Comparison of ENCODE assay signal across 19 cellular contexts in genomic region chr4:94032754-94033153, GRCh38.
A peak's percentile ranks its signal among the peaks of the same experiment; 100 is the strongest.
DNase-seq lines count a peak whose midpoint lies in the region; ATAC-seq, FAIRE-seq and TF ChIP-seq lines count a peak whose summit lies in the region.
"Had no signal": no experiment of that assay in that cellular context is flagged by ENCODE, and none has a peak within 500 bp of the region (broad histone marks: within the 10 kb centered on the region; RNA-seq: fewer than 3 reads in every experiment).

No MANE protein-coding gene starts in this region.

- H4K20me1 ChIP-seq in neural progenitor cell (ENCODE audit: low read depth), result no peaks in the 10 kb centered on the region

- H3K4me2 ChIP-seq in neural progenitor cell, result no peak overlapping the region
- H3K4me2 ChIP-seq: hepatocyte had no signal

- no peaks in the 10 kb centered on the region for H3K27me3 ChIP-seq in neural progenitor cell
- H3K27me3 ChIP-seq: adrenal gland, hepatocyte had no signal

- TF ChIP-seq POLR2A in GM12891 (IDR thresholded peaks at IDR 0.05; ENCODE audit: low read depth, low read length) (no peak), GM12892 (IDR thresholded peaks at IDR 0.05; ENCODE audit: low read depth, low read length) (no peak)

- H3F3A ChIP-seq in neural progenitor cell (ENCODE audit: low read depth), result no peaks in the 10 kb centered on the region

- H3K4me1 ChIP-seq in neural progenitor cell, result no peaks in the 10 kb centered on the region
- H3K4me1 ChIP-seq: adrenal gland, Caco-2, parathyroid adenoma had no signal

- H3K9me3 Mint-ChIP-seq in neural progenitor cell (peaks cover 4% of the 10 kb centered on the region), HFFc6 (peaks cover 9% of the 10 kb centered on the region)

- H3K4me3 Mint-ChIP-seq in neural progenitor cell (no peak overlapping the region), HFFc6 (no peak overlapping the region)
- H3K4me3 Mint-ChIP-seq: activated CD8-positive, alpha-beta memory T cell treated with anti-CD3 and anti-CD28 coated beads, Interleukin-2, amount 10 ng/mL, durations not matched to agents 7 days and 5 days had no signal

- peaks cover 23% of the 10 kb centered on the region for H3K4me1 Mint-ChIP-seq in neural progenitor cell
- H3K4me1 Mint-ChIP-seq in HFFc6 (ENCODE audit: low read depth), result no peaks in the 10 kb centered on the region
- H3K4me1 Mint-ChIP-seq: activated CD8-positive, alpha-beta memory T cell treated with anti-CD3 and anti-CD28 coated beads, Interleukin-2, amount 10 ng/mL, durations not matched to agents 7 days and 5 days had no signal

- peak overlapping the region; percentile 17 for H3K27ac Mint-ChIP-seq in neural progenitor cell
- no peak overlapping the region for H3K27ac Mint-ChIP-seq in HFFc6
- H3K27ac Mint-ChIP-seq: activated CD8-positive, alpha-beta memory T cell treated with anti-CD3 and anti-CD28 coated beads, Interleukin-2, amount 10 ng/mL, durations not matched to agents 7 days and 5 days had no signal

- no peak overlapping the region for H3K27ac ChIP-seq in neural progenitor cell
- H3K27ac ChIP-seq: adrenal gland, hepatocyte, parathyroid adenoma, skin epidermis had no signal

- no peaks in the 10 kb centered on the region for H3K79me2 ChIP-seq in neural progenitor cell (ENCODE audit: low read depth)
- H3K79me2 ChIP-seq: hepatocyte, parathyroid adenoma had no signal

- no peaks in the 10 kb centered on the region for H3K36me3 ChIP-seq in neural progenitor cell
- H3K36me3 ChIP-seq: adrenal gland had no signal

- intact Hi-C loops in sciatic nerve (cut with DNase I), result no loop called here

- H2AFZ ChIP-seq in neural progenitor cell (replicated peaks), result no peak overlapping the region
- H2AFZ ChIP-seq: hepatocyte, parathyroid adenoma had no signal

- no peak overlapping the region for H3K9ac ChIP-seq in neural progenitor cell
- H3K9ac ChIP-seq: parathyroid adenoma had no signal

- FAIRE-seq in GM12891 (lab: Jason Lieb, UNC), result peak; percentile 23
- FAIRE-seq in GM12892 (lab: Jason Lieb, UNC), result no peak

- ATAC-seq in sciatic nerve, result no peak
- ATAC-seq: activated CD8-positive, alpha-beta memory T cell treated with anti-CD3 and anti-CD28 coated beads, Interleukin-2, amount 10 ng/mL, durations not matched to agents 7 days and 5 days; left colon had no signal

- DNase-seq in GM12891 (ENCODE audit: insufficient read length, low spot score), result no peak
- DNase-seq in RPMI7951 (ENCODE audit: low read depth), result peak; percentile 3
- peak; percentile 17 for DNase-seq in dedifferentiated amniotic fluid mesenchymal stem cell (ENCODE audit: extremely low spot score)
- peak; percentile 2 for DNase-seq in neural progenitor cell (ENCODE audit: low spot score)
- no peak for DNase-seq in sciatic nerve (ENCODE audit: low spot score)
- no peak for DNase-seq in GM12892 (ENCODE audit: insufficient read length)
- no peak for DNase-seq in kidney tubule cell (ENCODE audit: low spot score)
- DNase-seq in HFFc6, result no peak
- DNase-seq: activated CD4-positive, alpha-beta T cell treated with anti-CD3 and anti-CD28 coated beads for 1 hour; activated CD8-positive, alpha-beta memory T cell treated with anti-CD3 and anti-CD28 coated beads, Interleukin-2, amount 10 ng/mL, durations not matched to agents 7 days and 5 days; adrenal gland; AML-193; Caco-2; left colon; SHP77; T-helper 9 cell had no signal

- H3K9me3 ChIP-seq in neural progenitor cell (ENCODE audit: low read depth), result no peaks in the 10 kb centered on the region
- H3K9me3 ChIP-seq: adrenal gland, Caco-2 had no signal

- H3K36me3 Mint-ChIP-seq in neural progenitor cell (no peaks in the 10 kb centered on the region), HFFc6 (ENCODE audit: low read depth) (no peaks in the 10 kb centered on the region)
- H3K36me3 Mint-ChIP-seq: activated CD8-positive, alpha-beta memory T cell treated with anti-CD3 and anti-CD28 coated beads, Interleukin-2, amount 10 ng/mL, durations not matched to agents 7 days and 5 days had no signal

- no peak overlapping the region for H3K4me3 ChIP-seq in neural progenitor cell
- H3K4me3 ChIP-seq: adrenal gland, hepatocyte, skin epidermis had no signal

- H3K27me3 Mint-ChIP-seq in neural progenitor cell (ENCODE audit: insufficient read depth, low read depth) (no peaks in the 10 kb centered on the region), HFFc6 (ENCODE audit: insufficient read depth) (no peaks in the 10 kb centered on the region)
- H3K27me3 Mint-ChIP-seq: activated CD8-positive, alpha-beta memory T cell treated with anti-CD3 and anti-CD28 coated beads, Interleukin-2, amount 10 ng/mL, durations not matched to agents 7 days and 5 days had no signal

- no peak for TF ChIP-seq CTCF in neural progenitor cell (IDR thresholded peaks at IDR 0.05)
- TF ChIP-seq CTCF in HFFc6 (IDR thresholded peaks at IDR 0.05), result no peak

TF ChIP-seq in GM12891, 5 proteins besides CTCF, POLR2A, EP300 and RAD21:
- TF ChIP-seq PAX5 (IDR thresholded peaks at IDR 0.05; ENCODE audit: insufficient read depth, low read length, severe bottlenecking) (no peak), SPI1 (IDR thresholded peaks at IDR 0.05; ENCODE audit: low read depth, low read length) (no peak), POLR2AphosphoS5 (IDR thresholded peaks at IDR 0.05; ENCODE audit: low read depth, low read length) (no peak), TAF1 (IDR thresholded peaks at IDR 0.05; ENCODE audit: low read depth, low read length) (no peak), POU2F2 (IDR thresholded peaks at IDR 0.05; ENCODE audit: low read depth, low read length) (no peak)

Comparison
In these comparisons a context has a peak if more than half of its experiments do, and no peak if none do; other contexts are left out.
1. DNase-seq: peak in RPMI7951 (single experiment), dedifferentiated amniotic fluid mesenchymal stem cell (single experiment) and neural progenitor cell (single experiment); none in GM12891 (single experiment), sciatic nerve (single experiment), GM12892 (single experiment), kidney tubule cell (single experiment) and HFFc6 (single experiment).